Comparison of ENCODE assay signal across 1 cellular context in the genomic region with DNA sequence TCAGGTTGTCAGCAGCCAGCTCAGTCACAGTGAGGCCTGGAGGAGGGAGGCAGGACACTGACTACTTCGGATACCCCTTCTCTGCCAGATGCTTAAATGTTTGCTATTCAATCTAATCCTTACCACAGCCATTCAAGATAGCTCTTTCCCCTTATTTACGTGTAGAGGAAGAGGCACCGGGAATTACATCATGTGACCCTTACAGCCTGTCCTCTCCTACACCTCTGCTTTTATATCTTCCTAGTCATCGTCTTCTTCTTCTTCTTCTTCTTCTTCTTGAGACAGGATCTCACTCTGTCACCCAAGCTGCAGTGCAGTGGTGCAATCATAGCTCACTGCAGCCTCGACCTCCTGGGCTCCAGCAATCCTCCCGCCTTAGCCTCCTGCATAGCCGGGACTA.
TF ChIP-seq lines count a peak whose summit lies in the region.

No MANE protein-coding gene starts in this region.

TF ChIP-seq in GM12878, 131 proteins besides CTCF, POLR2A, EP300 and RAD21 (continued from another document):
- TF ChIP-seq IKZF1 (conservative IDR thresholded peaks at IDR 0.05) (0 out of 2 replicates have a peak, but pooled peaks have one; percentile 15), RAD51 (IDR thresholded peaks at IDR 0.05) (peak; percentile 56; the same call in 1 of the 2 replicates)
